In genomic region chr21:46168659-46169386, GRCh38 we compare ENCODE assay signal across 22 cellular contexts. TPM values are rescaled to one million over a fixed set of nuclear protein-coding genes. Genes with fewer than 3 reads are reported as not detected.
DNase-seq lines count a peak whose midpoint lies in the region; ATAC-seq, FAIRE-seq and TF ChIP-seq lines count a peak whose summit lies in the region.
"Had no signal": no experiment of that assay in that cellular context is flagged by ENCODE, and none has a peak within 500 bp of the region (broad histone marks: within the 10 kb centered on the region; RNA-seq: fewer than 3 reads in every experiment).

No MANE protein-coding gene starts in this region.

- H3K4me1 ChIP-seq in K562 (replicated peaks in 1 of 2; ENCODE audit: control insufficient read depth in 2 of 2, insufficient read depth in 2 of 2, low read length in 2 of 2) (peaks cover 2 to 26% of the 10 kb centered on the region in 2 experiments; a peak in 4 of 5 replicates), osteoblast (ENCODE audit: insufficient read depth, low read length) (no peaks in the 10 kb centered on the region)
- H3K4me1 ChIP-seq: Peyer's patch, tibial nerve had no signal

- H3K36me3 ChIP-seq in K562 (ENCODE audit: control insufficient read depth, insufficient read depth, low read length) (peaks cover 36% of the 10 kb centered on the region; the same call in 2 of the 3 replicates), osteoblast (ENCODE audit: insufficient read depth, low read length) (no peaks in the 10 kb centered on the region)
- H3K36me3 ChIP-seq: Peyer's patch had no signal

- no peak overlapping the region for H2AFZ ChIP-seq in K562 (ENCODE audit: low read depth, low read length)
- H2AFZ ChIP-seq in osteoblast (ENCODE audit: low read length) = no peak overlapping the region

- CTCF ChIA-PET in K562 (lab: Yijun Ruan, JAX; ENCODE audit: low intra/inter-chr PET ratio) = no interaction called here

- H3K27me3 ChIP-seq in K562 (ENCODE audit: control insufficient read depth in 2 of 2, insufficient read depth in 2 of 2, low read length in 2 of 2) (no peaks in the 10 kb centered on the region), osteoblast (ENCODE audit: insufficient read depth, low read length) (no peaks in the 10 kb centered on the region)
- H3K27me3 ChIP-seq: Peyer's patch, tibial nerve had no signal

- H4K20me1 ChIP-seq in K562 (replicated peaks; ENCODE audit: control insufficient read depth, insufficient read depth, low read length) = peaks cover 17% of the 10 kb centered on the region; the same call in 1 of the 2 replicates
- no peaks in the 10 kb centered on the region for H4K20me1 ChIP-seq in osteoblast (ENCODE audit: insufficient read depth, low read length)

- no TSS peak for BruUV-seq in K562 (replicated peaks; lab: Mats Ljungman, UMichigan)

- ATAC-seq in K562 (no peak), HG03432 (IDR thresholded peaks at IDR 0.05; ENCODE audit: unreplicated experiment) (no peak)
- ATAC-seq: naive thymus-derived CD8-positive, alpha-beta T cell; WTC11 had no signal

- no peaks in the 10 kb centered on the region for H3K9me3 ChIP-seq in K562 (replicated peaks; ENCODE audit: control insufficient read depth, insufficient read depth, low read depth, low read length)
- H3K9me3 ChIP-seq in osteoblast (ENCODE audit: low read depth, low read length) = peaks cover 3% of the 10 kb centered on the region
- H3K9me3 ChIP-seq: Peyer's patch had no signal

- in situ Hi-C loops in K562 (cut with MboI) = no loop called here
- in situ Hi-C loops in KBM-7 (cut with MboI; ENCODE audit: low pct_unique_long_range_greater_than_20kb, low sequenced_read_pairs) = no loop called here

- intact Hi-C loops in K562 (cut with micrococcal nuclease) = no loop called here

- no peak for TF ChIP-seq POLR2A in K562 (conservative IDR thresholded peaks at IDR 0.05)

- FAIRE-seq in K562 (lab: Jason Lieb, UNC) = no peak

- no peak for TF ChIP-seq CTCF in K562 (IDR thresholded peaks at IDR 0.05 in 2 of 3, conservative IDR thresholded peaks at IDR 0.05 in 1 of 3; ENCODE audit: insufficient read depth in 2 of 3, low read depth in 1 of 3, low read length in 3 of 3)
- no peak for TF ChIP-seq CTCF in osteoblast (IDR thresholded peaks at IDR 0.05; ENCODE audit: extremely low read depth, low read depth, low read length)

- TF ChIP-seq EP300 in K562 (IDR thresholded peaks at IDR 0.05; ENCODE audit: low read length) = no peak

- 86% methylated on average over 8 of the region's 8 CpGs for WGBS in K562 (ENCODE audit: insufficient coverage, low coverage, missing lambda C conversion rate)

- H3K27ac ChIP-seq in K562 (ENCODE audit: extremely low read depth, low read depth, low read length) = no peak overlapping the region
- no peak overlapping the region for H3K27ac ChIP-seq in osteoblast (ENCODE audit: low read depth, low read length)
- H3K27ac ChIP-seq: 22Rv1, Peyer's patch, SK-N-MC, tibial nerve had no signal

- POLR2A ChIA-PET in K562 (lab: Yijun Ruan, JAX) = interaction anchor here (0.6 to 1.0 kb wide), 2 partner anchors 14 to 229 kb away, joined by 3 read pairs; no protein-coding TSS in a partner anchor

- H3K79me2 ChIP-seq in K562 (ENCODE audit: control insufficient read depth, insufficient read depth, low read length) (peaks cover 40% of the 10 kb centered on the region), osteoblast (ENCODE audit: insufficient read depth, low read length) (no peaks in the 10 kb centered on the region)

- H3K4me3 ChIP-seq in K562 (no peak overlapping the region), osteoblast (ENCODE audit: insufficient read depth, low read length) (no peak overlapping the region)
- H3K4me3 ChIP-seq: Peyer's patch, SK-N-MC, tibial nerve had no signal

- peaks cover 5% of the 10 kb centered on the region for H3K9me1 ChIP-seq in K562 (ENCODE audit: control insufficient read depth, insufficient read depth, low read length)

- TF ChIP-seq RAD21 in K562 (CRISPR knock-in tag; conservative IDR thresholded peaks at IDR 0.05 in 1 of 2, IDR thresholded peaks at IDR 0.05 in 1 of 2) = no peak

- H3K4me2 ChIP-seq in K562 (ENCODE audit: insufficient read depth, low read length) (no peak overlapping the region), osteoblast (ENCODE audit: insufficient read depth, low read length) (no peak overlapping the region)

- peak; percentile 33 for DNase-seq in DMS 273 (lab: John Stamatoyannopoulos, UW; ENCODE audit: unreplicated experiment)
- DNase-seq in DMS 273 treated with DMSO at 0.1 percent for 48 hours (lab: John Stamatoyannopoulos, UW) = no peak
- DNase-seq in NCI-H1417 treated with DMSO at 0.1 percent for 48 hours (lab: John Stamatoyannopoulos, UW) = peak; percentile 3
- DNase-seq in K562 (ENCODE audit: extremely low read depth in 1 of 4, low spot score in 3 of 4) = no peak
- peak; percentile 61 for DNase-seq in osteoblast (ENCODE audit: insufficient read length, low spot score, missing footprints)
- DNase-seq in NCI-H82 (lab: John Stamatoyannopoulos, UW) = no peak
- DNase-seq in KBM-7 = no peak
- DNase-seq: activated naive CD8-positive, alpha-beta T cell treated with anti-CD3 and anti-CD28 coated beads, Interleukin-2, amount 10 ng/mL, durations not matched to agents 7 days and 5 days; AML-193; EL; HCEC 1CT; mesendoderm; naive thymus-derived CD8-positive, alpha-beta T cell; NCI-H1092 treated with DMSO at 0.1 percent for 48 hours; stimulated activated CD4-positive, alpha-beta T cell treated with anti-CD3 and anti-CD28 coated beads, Interleukin-2, amount 100 ng/mL, for 24 hours; stimulated activated naive CD4-positive, alpha-beta T cell treated with Interleukin-2 at 50 U/mL for 16 hours had no signal

- no peak overlapping the region for H3K9ac ChIP-seq in K562 (ENCODE audit: insufficient read depth in 1 of 2, low read depth in 2 of 2, low read length in 2 of 2)

TF ChIP-seq in K562, 482 proteins besides CTCF, POLR2A, EP300 and RAD21 (continues in another document):
- TF ChIP-seq ZNF263 (CRISPR knock-in tag; IDR thresholded peaks at IDR 0.05; ENCODE audit: borderline replicate concordance) = peak; percentile 71; the same call in 1 of the 2 replicates

RNA-seq across cellular contexts. Expression of gene FTCD, which starts 13.4 kb away (rescaled TPM):
- total RNA-seq in K562 (2011; cell fraction: chromatin; rRNA removed; ENCODE audit: low replicate concordance) = 5.4 and 12.8 TPM in 2 replicates
- total RNA-seq in K562 (2011; cell fraction: nucleolus; rRNA removed) = 7.2 and 7.5 TPM in 2 replicates
- 3.4 and 5.4 TPM in 2 replicates for total RNA-seq in K562 (2011; cell fraction: nucleoplasm; rRNA removed)
- total RNA-seq in K562 (2014; rRNA removed) (not detected in 2 replicates), K562 (2014; rRNA removed; fragmentation: Illumina TruSeq; extraction: Trizol) (not detected in 2 replicates), K562 (2015; rRNA removed; fragmentation: Illumina TruSeq; extraction: Trizol) (0.08 and 0.25 TPM in 2 replicates), K562 (2021) (0.74 and 1.1 TPM in 2 replicates), osteoblast (0.29 and 0.36 TPM in 2 replicates)
- polyA plus RNA-seq in K562 (2011; rRNA removed) (0.11 and 0.41 TPM in 2 replicates), K562 (2014; fragmentation: Illumina TruSeq; extraction: Trizol) (not detected in 2 replicates), K562 (2014; fragmentation: Nextera tagmentation; extraction: Ambion mirVana) (not detected), K562 (2014; rRNA removed) (0.50 and 1.6 TPM in 2 replicates)
- 0.19 and 0.69 TPM in 2 replicates for polyA plus RNA-seq in K562 (2011; cell fraction: cytosol; rRNA removed)
- 2.6 and 3.7 TPM in 2 replicates for polyA plus RNA-seq in K562 (2011; cell fraction: nucleus; rRNA removed)
- polyA plus RNA-seq in K562 (2012) = 1.5 and 3.0 TPM in 2 replicates
- polyA minus RNA-seq in K562 (2011; rRNA and poly(A)+ RNA removed) = 0.49 TPM in 1 of 2 replicates, not detected in the other
- polyA minus RNA-seq in K562 (2011; cell fraction: cytosol; rRNA and poly(A)+ RNA removed) = not detected in 2 replicates
- polyA minus RNA-seq in K562 (2011; cell fraction: nucleus; rRNA and poly(A)+ RNA removed) = 0.54 and 0.56 TPM in 2 replicates
- polyA plus RNA-seq: naive thymus-derived CD8-positive, alpha-beta T cell had no signal

RNA-seq across cellular contexts. Expression of gene SPATC1L, which starts 15.4 kb away (rescaled TPM):
- 20.1 and 44.2 TPM in 2 replicates for total RNA-seq in K562 (2011; cell fraction: chromatin; rRNA removed; ENCODE audit: low replicate concordance)
- 39.1 and 40.0 TPM in 2 replicates for total RNA-seq in K562 (2011; cell fraction: nucleolus; rRNA removed)
- 28.1 and 28.7 TPM in 2 replicates for total RNA-seq in K562 (2011; cell fraction: nucleoplasm; rRNA removed)
- 63.7 and 104 TPM in 2 replicates for total RNA-seq in K562 (2014; rRNA removed)
- 10.4 and 12.6 TPM in 2 replicates for total RNA-seq in K562 (2014; rRNA removed; fragmentation: Illumina TruSeq; extraction: Trizol)
- total RNA-seq in K562 (2015; rRNA removed; fragmentation: Illumina TruSeq; extraction: Trizol) = 29.7 and 31.9 TPM in 2 replicates
- total RNA-seq in K562 (2021) = 118 and 121 TPM in 2 replicates
- polyA plus RNA-seq in K562 (2011; rRNA removed) = 6.7 and 23.0 TPM in 2 replicates
- 22.2 and 53.4 TPM in 2 replicates for polyA plus RNA-seq in K562 (2011; cell fraction: cytosol; rRNA removed)
- 41.7 and 48.0 TPM in 2 replicates for polyA plus RNA-seq in K562 (2011; cell fraction: nucleus; rRNA removed)
- 94.4 and 104 TPM in 2 replicates for polyA plus RNA-seq in K562 (2012)
- 38.3 and 84.8 TPM in 2 replicates for polyA plus RNA-seq in K562 (2014; fragmentation: Illumina TruSeq; extraction: Trizol)
- under 1 TPM in 1 of 2 experiments, not detected in 1; 0.14 TPM for polyA plus RNA-seq in K562 (2014; fragmentation: Nextera tagmentation; extraction: Ambion mirVana)
- polyA plus RNA-seq in K562 (2014; rRNA removed) = 40.6 and 50.4 TPM in 2 replicates
- polyA minus RNA-seq in K562 (2011; rRNA and poly(A)+ RNA removed) = 4.8 and 6.1 TPM in 2 replicates
- 45.0 and 94.2 TPM in 2 replicates for polyA minus RNA-seq in K562 (2011; cell fraction: cytosol; rRNA and poly(A)+ RNA removed)
- polyA minus RNA-seq in K562 (2011; cell fraction: nucleus; rRNA and poly(A)+ RNA removed) = 10.6 and 16.9 TPM in 2 replicates
- total RNA-seq in osteoblast = 3.2 and 6.9 TPM in 2 replicates

RNA-seq across cellular contexts. Expression of gene LSS, which starts 59.8 kb away (rescaled TPM):
- 322 and 719 TPM in 2 replicates for total RNA-seq in K562 (2011; cell fraction: chromatin; rRNA removed; ENCODE audit: low replicate concordance)
- total RNA-seq in K562 (2011; cell fraction: nucleolus; rRNA removed) = 292 and 343 TPM in 2 replicates
- 326 and 359 TPM in 2 replicates for total RNA-seq in K562 (2011; cell fraction: nucleoplasm; rRNA removed)
- total RNA-seq in K562 (2014; rRNA removed) (56.4 and 67.6 TPM in 2 replicates), K562 (2014; rRNA removed; fragmentation: Illumina TruSeq; extraction: Trizol) (10.6 and 15.1 TPM in 2 replicates), K562 (2015; rRNA removed; fragmentation: Illumina TruSeq; extraction: Trizol) (29.6 and 29.8 TPM in 2 replicates), K562 (2021) (87.9 and 89.5 TPM in 2 replicates), osteoblast (122 and 145 TPM in 2 replicates)
- polyA plus RNA-seq in K562 (2011; rRNA removed) (81.3 and 221 TPM in 2 replicates), K562 (2014; fragmentation: Illumina TruSeq; extraction: Trizol) (37.4 and 43.3 TPM in 2 replicates), K562 (2014; fragmentation: Nextera tagmentation; extraction: Ambion mirVana) (1 to 10 TPM; 2.2 to 2.7 TPM), K562 (2014; rRNA removed) (58.2 and 80.7 TPM in 2 replicates)
- polyA plus RNA-seq in K562 (2011; cell fraction: cytosol; rRNA removed) = 98.8 and 159 TPM in 2 replicates
- 739 and 1,169 TPM in 2 replicates for polyA plus RNA-seq in K562 (2011; cell fraction: nucleus; rRNA removed)
- 51.7 and 64.9 TPM in 2 replicates for polyA plus RNA-seq in K562 (2012)
- 117 and 159 TPM in 2 replicates for polyA minus RNA-seq in K562 (2011; rRNA and poly(A)+ RNA removed)
- 32.4 and 62.6 TPM in 2 replicates for polyA minus RNA-seq in K562 (2011; cell fraction: cytosol; rRNA and poly(A)+ RNA removed)
- 91.6 and 197 TPM in 2 replicates for polyA minus RNA-seq in K562 (2011; cell fraction: nucleus; rRNA and poly(A)+ RNA removed)

Comparison
In these comparisons a context has a peak if more than half of its experiments do, and no peak if none do; other contexts are left out.
1. DNase-seq: peak in DMS 273 (single experiment), NCI-H1417 treated with DMSO at 0.1 percent for 48 hours (single experiment) and osteoblast (single experiment); none in DMS 273 treated with DMSO at 0.1 percent for 48 hours (single experiment), K562 (0 of 4), NCI-H82 (single experiment) and KBM-7 (single experiment).